9 cellular contexts compared by ENCODE assay signal in genomic region chr6:27667651-27668441, GRCh38.
DNase-seq lines count a peak whose midpoint lies in the region; ATAC-seq and TF ChIP-seq lines count a peak whose summit lies in the region.
"Had no signal": no experiment of that assay in that cellular context is flagged by ENCODE, and none has a peak within 500 bp of the region (broad histone marks: within the 10 kb centered on the region; RNA-seq: fewer than 3 reads in every experiment).

No MANE protein-coding gene starts in this region.

- no peak for TF ChIP-seq CTCF in IMR-90 (conservative IDR thresholded peaks at IDR 0.05; ENCODE audit: low read depth, low read length)

- H3K9me3 ChIP-seq in CD4-positive, alpha-beta memory T cell (ENCODE audit: control insufficient read depth in 1 of 2, low read length in 2 of 2), result no peaks in the 10 kb centered on the region
- no peaks in the 10 kb centered on the region for H3K9me3 ChIP-seq in IMR-90 (ENCODE audit: control insufficient read depth, insufficient read depth, low read length)

- H3K9ac ChIP-seq in IMR-90 (ENCODE audit: low read depth, low read length), result no peak overlapping the region

- H2AK9ac ChIP-seq in IMR-90 (replicated peaks; ENCODE audit: low read depth, low read length, poor library complexity), result no peak overlapping the region

- H3K18ac ChIP-seq in IMR-90 (ENCODE audit: low read depth, low read length), result no peak overlapping the region

- no peak overlapping the region for H3K14ac ChIP-seq in IMR-90 (replicated peaks; ENCODE audit: low read depth, low read length)

- no peak overlapping the region for H2BK5ac ChIP-seq in IMR-90 (ENCODE audit: low read depth, low read length, poor library complexity, severe bottlenecking)

- no peak overlapping the region for H3K4ac ChIP-seq in IMR-90 (ENCODE audit: low read depth, low read length)

- peak overlapping the region in 5 of 7 donors; percentile 70 to 92 (median 77) for H3K27ac Mint-ChIP-seq in CD4-positive, alpha-beta memory T cell
- peak overlapping the region; percentile 85 for H3K27ac Mint-ChIP-seq in activated T-helper 17 cell treated with anti-CD3 and anti-CD28 coated beads, Interleukin-2, amount 50 U/mL, for 72 hours

- H2BK15ac ChIP-seq in IMR-90 (ENCODE audit: low read depth, low read length), result no peak overlapping the region

- H4K20me1 ChIP-seq in IMR-90 (ENCODE audit: insufficient read depth, low read length), result no peaks in the 10 kb centered on the region

- H2AFZ ChIP-seq in IMR-90 (replicated peaks; ENCODE audit: low read length, poor library complexity), result no peak overlapping the region

- no TSS peak for BruUV-seq in IMR-90 (replicated peaks; lab: Mats Ljungman, UMichigan)

- peaks cover 4 to 5% of the 10 kb centered on the region in 2 donors for H3K36me3 Mint-ChIP-seq in CD4-positive, alpha-beta memory T cell
- peaks cover 35% of the 10 kb centered on the region for H3K36me3 Mint-ChIP-seq in activated T-helper 17 cell treated with anti-CD3 and anti-CD28 coated beads, Interleukin-2, amount 50 U/mL, for 72 hours (ENCODE audit: low read depth)

- H2BK20ac ChIP-seq in IMR-90 (ENCODE audit: low read depth, low read length), result no peak overlapping the region

- no peak overlapping the region for H4K5ac ChIP-seq in IMR-90 (ENCODE audit: low read depth, low read length)

- CTCF ChIA-PET in CD4-positive, alpha-beta memory T cell (lab: Charles Lee; ENCODE audit: partially characterized antibody), result no interaction called here
- CTCF ChIA-PET in IMR-90 (lab: Yijun Ruan, JAX), result no interaction called here

- TF ChIP-seq RAD21 in IMR-90 (IDR thresholded peaks at IDR 0.05; ENCODE audit: low read length), result no peak

- dilution Hi-C loops in IMR-90 (cut with HindIII; ENCODE audit: low sequenced_read_pairs, unreplicated experiment), result no loop called here

- no peak overlapping the region for H3K23ac ChIP-seq in IMR-90 (ENCODE audit: low read depth, low read length)

- intact Hi-C loops in CD4-positive, alpha-beta memory T cell (cut with micrococcal nuclease), result loop anchor here (5.0 kb wide), 2 partner anchors 76 to 386 kb away; no protein-coding TSS in a partner anchor
- intact Hi-C loops in IMR-90 (cut with micrococcal nuclease), result loop anchor here (5.0 kb wide), 1 partner anchor 84 kb away; no protein-coding TSS in a partner anchor

- POLR2A ChIA-PET in CD4-positive, alpha-beta memory T cell (lab: Charles Lee; ENCODE audit: partially characterized antibody), result no interaction called here
- POLR2A ChIA-PET in IMR-90 (lab: Charles Lee; ENCODE audit: unreplicated experiment), result no interaction called here

- H4K91ac ChIP-seq in IMR-90 (ENCODE audit: insufficient read depth, low read depth, low read length), result no peak overlapping the region

- H3K4me1 ChIP-seq in CD4-positive, alpha-beta memory T cell (ENCODE audit: insufficient read depth, low read length), result peaks cover 14% of the 10 kb centered on the region
- peaks cover 1% of the 10 kb centered on the region; the same call in 1 of the 2 replicates for H3K4me1 ChIP-seq in IMR-90 (ENCODE audit: control insufficient read depth, insufficient read depth, low read length)

- no peak overlapping the region for H2BK120ac ChIP-seq in IMR-90 (ENCODE audit: low read depth, low read length)

- no peak overlapping the region for H4K8ac ChIP-seq in IMR-90 (ENCODE audit: low read depth in 2 of 2, low read length in 2 of 2)

- no peak overlapping the region for H2AK5ac ChIP-seq in IMR-90 (ENCODE audit: low read depth, low read length)

- ATAC-seq in IMR-90 (ENCODE audit: low read depth) (no peak; the same call in 1 of the 2 replicates), HG02588 (IDR thresholded peaks at IDR 0.05; ENCODE audit: unreplicated experiment) (no peak), HG02884 (IDR thresholded peaks at IDR 0.05; ENCODE audit: unreplicated experiment) (no peak)
- ATAC-seq in activated T-helper 17 cell treated with anti-CD3 and anti-CD28 coated beads, Interleukin-2, amount 50 U/mL, for 72 hours (replicated peaks), result no peak

- peaks cover 70% of the 10 kb centered on the region for H3K27me3 ChIP-seq in CD4-positive, alpha-beta memory T cell (ENCODE audit: insufficient read depth, low read length)
- no peaks in the 10 kb centered on the region for H3K27me3 ChIP-seq in IMR-90 (ENCODE audit: control insufficient read depth, insufficient read depth, low read length)

- H3K4me3 ChIP-seq in CD4-positive, alpha-beta memory T cell (ENCODE audit: low read length in 2 of 2), result no peak overlapping the region
- peak overlapping the region; percentile 28 for H3K4me3 ChIP-seq in IMR-90 (ENCODE audit: insufficient read depth, low read depth, low read length)

- TF ChIP-seq POLR2A in IMR-90 (IDR thresholded peaks at IDR 0.05; ENCODE audit: low read depth, low read length), result no peak

- peaks cover 3 to 57% (median 38%) of the 10 kb centered on the region in 8 donors for H3K9me3 Mint-ChIP-seq in CD4-positive, alpha-beta memory T cell
- H3K9me3 Mint-ChIP-seq in activated T-helper 17 cell treated with anti-CD3 and anti-CD28 coated beads, Interleukin-2, amount 50 U/mL, for 72 hours, result peaks cover 3% of the 10 kb centered on the region

- peak overlapping the region in 6 of 8 donors; percentile 15 to 75 (median 42) for H3K4me3 Mint-ChIP-seq in CD4-positive, alpha-beta memory T cell
- peak overlapping the region; percentile 6 for H3K4me3 Mint-ChIP-seq in activated T-helper 17 cell treated with anti-CD3 and anti-CD28 coated beads, Interleukin-2, amount 50 U/mL, for 72 hours

- no peaks in the 10 kb centered on the region for H3K79me1 ChIP-seq in IMR-90 (ENCODE audit: low read depth in 1 of 2, low read length in 2 of 2)

- H3K9me1 ChIP-seq in IMR-90 (ENCODE audit: insufficient read depth, low read length), result no peaks in the 10 kb centered on the region

- peaks cover 54 to 67% of the 10 kb centered on the region in 2 donors for H3K27me3 Mint-ChIP-seq in CD4-positive, alpha-beta memory T cell
- H3K27me3 Mint-ChIP-seq in activated T-helper 17 cell treated with anti-CD3 and anti-CD28 coated beads, Interleukin-2, amount 50 U/mL, for 72 hours, result peaks cover 64% of the 10 kb centered on the region

- peak in 1 of 5 donors; percentile 25 for DNase-seq in CD4-positive, alpha-beta memory T cell
- no peak for DNase-seq in IMR-90
- peak; percentile 11 for DNase-seq in kidney tubule cell (ENCODE audit: low spot score)
- no peak for DNase-seq in hepatic stellate cell (ENCODE audit: low spot score)
- DNase-seq in ureter (ENCODE audit: low spot score), result no peak
- DNase-seq: activated T-cell treated with anti-CD3 and anti-CD28 coated beads for 4 hours had no signal

- H3K27ac ChIP-seq in CD4-positive, alpha-beta memory T cell (ENCODE audit: low read depth, low read length), result no peak overlapping the region
- H3K27ac ChIP-seq in IMR-90 (ENCODE audit: insufficient read depth, low read length), result no peak overlapping the region

- WGBS in IMR-90 (ENCODE audit: extremely low coverage in 2 of 2, insufficient read length in 1 of 2), 2 experiments, result 0% methylated on average over 6 of the region's 22 CpGs; no CpG with 5 or more reads in 1 of the 2 experiments

- H3K56ac ChIP-seq in IMR-90 (ENCODE audit: extremely low read depth, insufficient read depth, low read length), result no peak overlapping the region

- peaks cover 8 to 44% (median 22%) of the 10 kb centered on the region in 4 donors for H3K4me1 Mint-ChIP-seq in CD4-positive, alpha-beta memory T cell
- peaks cover 17% of the 10 kb centered on the region for H3K4me1 Mint-ChIP-seq in activated T-helper 17 cell treated with anti-CD3 and anti-CD28 coated beads, Interleukin-2, amount 50 U/mL, for 72 hours

- H3K4me2 ChIP-seq in IMR-90 (ENCODE audit: low read depth, low read length), result peak overlapping the region; percentile 77

- in situ Hi-C loops in IMR-90 (cut with MboI; ENCODE audit: low sequenced_read_pairs), result no loop called here

- H3K36me3 ChIP-seq in CD4-positive, alpha-beta memory T cell (ENCODE audit: insufficient read depth, low read length), result no peaks in the 10 kb centered on the region
- no peaks in the 10 kb centered on the region for H3K36me3 ChIP-seq in IMR-90 (ENCODE audit: control insufficient read depth, insufficient read depth, low read length)

TF ChIP-seq in IMR-90, 13 proteins besides CTCF, POLR2A, EP300 and RAD21:
- TF ChIP-seq BHLHE40 (IDR thresholded peaks at IDR 0.05; ENCODE audit: low read depth, low read length) (no peak), ELK1 (IDR thresholded peaks at IDR 0.05; ENCODE audit: borderline replicate concordance, low read depth, low read length) (no peak), USF2 (IDR thresholded peaks at IDR 0.05; ENCODE audit: low read depth, low read length) (no peak), MAZ (IDR thresholded peaks at IDR 0.05; ENCODE audit: borderline replicate concordance, low read depth, low read length) (no peak), RCOR1 (IDR thresholded peaks at IDR 0.05; ENCODE audit: insufficient replicate concordance, low read length) (no peak), SMC3 (IDR thresholded peaks at IDR 0.05; ENCODE audit: low read depth, low read length) (no peak), NFE2L2 (IDR thresholded peaks at IDR 0.05; ENCODE audit: low read depth, low read length) (no peak)
